ENCODE assay signal across 1 cellular context in genomic region chr7:112266141-112266540, GRCh38.
TF ChIP-seq lines count a peak whose summit lies in the region.

No MANE protein-coding gene starts in this region.

TF ChIP-seq in HEK293, 187 proteins besides CTCF, POLR2A, EP300 and RAD21:
- TF ChIP-seq, protein P1, sequence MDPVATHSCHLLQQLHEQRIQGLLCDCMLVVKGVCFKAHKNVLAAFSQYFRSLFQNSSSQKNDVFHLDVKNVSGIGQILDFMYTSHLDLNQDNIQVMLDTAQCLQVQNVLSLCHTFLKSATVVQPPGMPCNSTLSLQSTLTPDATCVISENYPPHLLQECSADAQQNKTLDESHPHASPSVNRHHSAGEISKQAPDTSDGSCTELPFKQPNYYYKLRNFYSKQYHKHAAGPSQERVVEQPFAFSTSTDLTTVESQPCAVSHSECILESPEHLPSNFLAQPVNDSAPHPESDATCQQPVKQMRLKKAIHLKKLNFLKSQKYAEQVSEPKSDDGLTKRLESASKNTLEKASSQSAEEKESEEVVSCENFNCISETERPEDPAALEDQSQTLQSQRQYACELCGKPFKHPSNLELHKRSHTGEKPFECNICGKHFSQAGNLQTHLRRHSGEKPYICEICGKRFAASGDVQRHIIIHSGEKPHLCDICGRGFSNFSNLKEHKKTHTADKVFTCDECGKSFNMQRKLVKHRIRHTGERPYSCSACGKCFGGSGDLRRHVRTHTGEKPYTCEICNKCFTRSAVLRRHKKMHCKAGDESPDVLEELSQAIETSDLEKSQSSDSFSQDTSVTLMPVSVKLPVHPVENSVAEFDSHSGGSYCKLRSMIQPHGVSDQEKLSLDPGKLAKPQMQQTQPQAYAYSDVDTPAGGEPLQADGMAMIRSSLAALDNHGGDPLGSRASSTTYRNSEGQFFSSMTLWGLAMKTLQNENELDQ (tag by site-specific recombination; IDR thresholded peaks at IDR 0.05; ENCODE audit: low read depth) = peak; percentile 94
- TF ChIP-seq ZIC2 (tag by site-specific recombination; IDR thresholded peaks at IDR 0.05) (no peak), TRIM28 (IDR thresholded peaks at IDR 0.05; ENCODE audit: borderline replicate concordance, low read length) (no peak)
